15 cellular contexts compared by ENCODE assay signal in genomic region chr4:113159901-113160545, GRCh38.
"Had no signal": no experiment of that assay in that cellular context is flagged by ENCODE, and none has a peak within 500 bp of the region (broad histone marks: within the 10 kb centered on the region; RNA-seq: fewer than 3 reads in every experiment).

No MANE protein-coding gene starts in this region.

- H3K4me1 ChIP-seq: ascending aorta, spleen, testis, upper lobe of right lung had no signal

- H3K9me3 ChIP-seq: ascending aorta, esophagus squamous epithelium, heart left ventricle, spleen, testis, upper lobe of right lung had no signal

- H3K4me3 ChIP-seq: ascending aorta, dorsolateral prefrontal cortex, esophagus squamous epithelium, heart left ventricle, spleen, testis, upper lobe of right lung had no signal

- ATAC-seq: activated T-helper 17 cell treated with anti-CD3 and anti-CD28 coated beads, Interleukin-2, amount 50 U/mL, for 72 hours; heart left ventricle; left lobe of liver; stimulated activated naive CD8-positive, alpha-beta T cell treated with anti-CD3 and anti-CD28 coated beads, Interleukin-15, amount 100 ng/mL, for 72 hours; upper lobe of right lung had no signal

- H3K27me3 ChIP-seq: ascending aorta, dorsolateral prefrontal cortex, esophagus squamous epithelium, heart left ventricle, spleen, testis, upper lobe of right lung had no signal

- DNase-seq: activated CD4-positive, alpha-beta T cell treated with anti-CD3 and anti-CD28 coated beads, Interleukin-2, amount 50 U/mL, for 4 hours; activated CD4-positive, CD25-positive, alpha-beta regulatory T cell treated with anti-CD3 and anti-CD28 coated beads, Interleukin-2, amount 50 U/mL, for 72 hours; activated naive CD4-positive, alpha-beta T cell treated with anti-CD3 and anti-CD28 coated beads for 36 hours; activated T-cell treated with anti-CD3 and anti-CD28 coated beads for 4 hours; dorsolateral prefrontal cortex; esophagus squamous epithelium; foreskin melanocyte; heart left ventricle; spleen; stimulated activated naive CD8-positive, alpha-beta T cell treated with anti-CD3 and anti-CD28 coated beads, Interleukin-15, amount 100 ng/mL, for 72 hours; testis; upper lobe of right lung had no signal

- H3K27ac ChIP-seq: ascending aorta, dorsolateral prefrontal cortex, esophagus squamous epithelium, spleen, testis, upper lobe of right lung had no signal

- H3K36me3 ChIP-seq: ascending aorta, esophagus squamous epithelium, heart left ventricle, spleen, upper lobe of right lung had no signal
